ENCODE assay signal across 1 cellular context in the genomic region with DNA sequence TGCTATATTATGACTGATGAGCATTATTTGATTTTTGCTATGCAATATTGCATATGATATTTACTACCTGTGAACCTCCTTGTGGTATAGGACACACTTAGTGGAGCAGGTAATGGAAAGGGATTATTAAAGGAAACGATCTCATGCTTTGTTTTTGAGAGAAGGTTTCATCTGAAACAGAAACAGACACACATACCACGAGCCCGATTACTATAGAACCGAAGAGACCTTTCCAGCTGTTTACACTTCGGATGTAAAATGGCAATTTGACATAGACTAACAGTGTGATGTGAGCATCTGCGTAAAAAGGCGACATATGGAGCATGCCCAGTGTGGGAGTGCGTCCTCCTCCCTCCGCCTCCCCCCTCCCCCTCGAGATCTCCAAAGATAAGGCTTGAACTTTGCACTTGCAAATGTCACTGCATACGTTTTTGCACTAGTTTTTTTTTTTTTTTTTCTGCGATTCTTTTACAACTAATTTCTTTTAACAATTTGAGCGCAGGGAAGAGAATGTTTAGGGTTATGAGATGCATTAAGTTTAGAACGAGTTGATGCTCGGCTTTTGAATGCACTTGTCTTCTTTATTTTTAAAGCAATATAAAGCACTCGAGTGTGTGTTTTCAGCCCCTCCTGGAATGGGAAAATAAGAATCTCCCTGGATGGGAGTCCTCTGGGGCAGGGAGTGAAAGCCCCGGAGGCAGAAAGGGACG.
TF ChIP-seq lines count a peak whose summit lies in the region.

No MANE protein-coding gene starts in this region.

TF ChIP-seq in HEK293, 187 proteins besides CTCF, POLR2A, EP300 and RAD21 (continued from another document):
- TF ChIP-seq, protein P1, sequence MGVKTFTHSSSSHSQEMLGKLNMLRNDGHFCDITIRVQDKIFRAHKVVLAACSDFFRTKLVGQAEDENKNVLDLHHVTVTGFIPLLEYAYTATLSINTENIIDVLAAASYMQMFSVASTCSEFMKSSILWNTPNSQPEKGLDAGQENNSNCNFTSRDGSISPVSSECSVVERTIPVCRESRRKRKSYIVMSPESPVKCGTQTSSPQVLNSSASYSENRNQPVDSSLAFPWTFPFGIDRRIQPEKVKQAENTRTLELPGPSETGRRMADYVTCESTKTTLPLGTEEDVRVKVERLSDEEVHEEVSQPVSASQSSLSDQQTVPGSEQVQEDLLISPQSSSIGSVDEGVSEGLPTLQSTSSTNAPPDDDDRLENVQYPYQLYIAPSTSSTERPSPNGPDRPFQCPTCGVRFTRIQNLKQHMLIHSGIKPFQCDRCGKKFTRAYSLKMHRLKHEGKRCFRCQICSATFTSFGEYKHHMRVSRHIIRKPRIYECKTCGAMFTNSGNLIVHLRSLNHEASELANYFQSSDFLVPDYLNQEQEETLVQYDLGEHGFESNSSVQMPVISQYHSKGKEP (tag by site-specific recombination; IDR thresholded peaks at IDR 0.05) = peak; percentile 69
- TF ChIP-seq BCL11A (tag by site-specific recombination; IDR thresholded peaks at IDR 0.05; ENCODE audit: low read depth) = no peak
- TF ChIP-seq EGR2 (tag by site-specific recombination; IDR thresholded peaks at IDR 0.05; ENCODE audit: low read depth) = peak; percentile 77; the same call in 1 of the 2 replicates
- TF ChIP-seq ZNF792 (tag by site-specific recombination; IDR thresholded peaks at IDR 0.05) = 0 out of 2 replicates have a peak, but pooled peaks have one; percentile 60
- no peak for TF ChIP-seq HOXA7 (CRISPR knock-in tag; IDR thresholded peaks at IDR 0.05; ENCODE audit: borderline replicate concordance)
- no peak for TF ChIP-seq ZNF23 (tag by site-specific recombination; IDR thresholded peaks at IDR 0.05; ENCODE audit: borderline replicate concordance)
- TF ChIP-seq, protein P2, sequence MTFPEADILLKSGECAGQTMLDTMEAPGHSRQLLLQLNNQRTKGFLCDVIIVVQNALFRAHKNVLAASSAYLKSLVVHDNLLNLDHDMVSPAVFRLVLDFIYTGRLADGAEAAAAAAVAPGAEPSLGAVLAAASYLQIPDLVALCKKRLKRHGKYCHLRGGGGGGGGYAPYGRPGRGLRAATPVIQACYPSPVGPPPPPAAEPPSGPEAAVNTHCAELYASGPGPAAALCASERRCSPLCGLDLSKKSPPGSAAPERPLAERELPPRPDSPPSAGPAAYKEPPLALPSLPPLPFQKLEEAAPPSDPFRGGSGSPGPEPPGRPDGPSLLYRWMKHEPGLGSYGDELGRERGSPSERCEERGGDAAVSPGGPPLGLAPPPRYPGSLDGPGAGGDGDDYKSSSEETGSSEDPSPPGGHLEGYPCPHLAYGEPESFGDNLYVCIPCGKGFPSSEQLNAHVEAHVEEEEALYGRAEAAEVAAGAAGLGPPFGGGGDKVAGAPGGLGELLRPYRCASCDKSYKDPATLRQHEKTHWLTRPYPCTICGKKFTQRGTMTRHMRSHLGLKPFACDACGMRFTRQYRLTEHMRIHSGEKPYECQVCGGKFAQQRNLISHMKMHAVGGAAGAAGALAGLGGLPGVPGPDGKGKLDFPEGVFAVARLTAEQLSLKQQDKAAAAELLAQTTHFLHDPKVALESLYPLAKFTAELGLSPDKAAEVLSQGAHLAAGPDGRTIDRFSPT (tag by site-specific recombination; IDR thresholded peaks at IDR 0.05) = no peak
- TF ChIP-seq, protein P3, sequence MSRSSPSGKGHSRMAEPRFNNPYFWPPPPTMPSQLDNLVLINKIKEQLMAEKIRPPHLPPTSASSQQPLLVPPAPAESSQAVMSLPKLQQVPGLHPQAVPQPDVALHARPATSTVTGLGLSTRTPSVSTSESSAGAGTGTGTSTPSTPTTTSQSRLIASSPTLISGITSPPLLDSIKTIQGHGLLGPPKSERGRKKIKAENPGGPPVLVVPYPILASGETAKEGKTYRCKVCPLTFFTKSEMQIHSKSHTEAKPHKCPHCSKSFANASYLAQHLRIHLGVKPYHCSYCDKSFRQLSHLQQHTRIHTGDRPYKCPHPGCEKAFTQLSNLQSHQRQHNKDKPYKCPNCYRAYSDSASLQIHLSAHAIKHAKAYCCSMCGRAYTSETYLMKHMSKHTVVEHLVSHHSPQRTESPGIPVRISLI (tag by site-specific recombination; IDR thresholded peaks at IDR 0.05) = peak; percentile 96
- TF ChIP-seq, protein P4, sequence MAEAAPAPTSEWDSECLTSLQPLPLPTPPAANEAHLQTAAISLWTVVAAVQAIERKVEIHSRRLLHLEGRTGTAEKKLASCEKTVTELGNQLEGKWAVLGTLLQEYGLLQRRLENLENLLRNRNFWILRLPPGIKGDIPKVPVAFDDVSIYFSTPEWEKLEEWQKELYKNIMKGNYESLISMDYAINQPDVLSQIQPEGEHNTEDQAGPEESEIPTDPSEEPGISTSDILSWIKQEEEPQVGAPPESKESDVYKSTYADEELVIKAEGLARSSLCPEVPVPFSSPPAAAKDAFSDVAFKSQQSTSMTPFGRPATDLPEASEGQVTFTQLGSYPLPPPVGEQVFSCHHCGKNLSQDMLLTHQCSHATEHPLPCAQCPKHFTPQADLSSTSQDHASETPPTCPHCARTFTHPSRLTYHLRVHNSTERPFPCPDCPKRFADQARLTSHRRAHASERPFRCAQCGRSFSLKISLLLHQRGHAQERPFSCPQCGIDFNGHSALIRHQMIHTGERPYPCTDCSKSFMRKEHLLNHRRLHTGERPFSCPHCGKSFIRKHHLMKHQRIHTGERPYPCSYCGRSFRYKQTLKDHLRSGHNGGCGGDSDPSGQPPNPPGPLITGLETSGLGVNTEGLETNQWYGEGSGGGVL (tag by site-specific recombination; IDR thresholded peaks at IDR 0.05) = peak; percentile 64; the same call in 1 of the 2 replicates
- TF ChIP-seq ZEB2 (tag by site-specific recombination; IDR thresholded peaks at IDR 0.05) = 0 out of 2 replicates have a peak, but pooled peaks have one; percentile 18
- TF ChIP-seq ZNF610 (tag by site-specific recombination; IDR thresholded peaks at IDR 0.05; ENCODE audit: borderline replicate concordance) = no peak
- no peak for TF ChIP-seq KLF8 (tag by site-specific recombination; IDR thresholded peaks at IDR 0.05)
- 0 out of 2 replicates have a peak, but pooled peaks have one; percentile 28 for TF ChIP-seq ZNF2 (tag by site-specific recombination; IDR thresholded peaks at IDR 0.05)
- TF ChIP-seq, protein P5, sequence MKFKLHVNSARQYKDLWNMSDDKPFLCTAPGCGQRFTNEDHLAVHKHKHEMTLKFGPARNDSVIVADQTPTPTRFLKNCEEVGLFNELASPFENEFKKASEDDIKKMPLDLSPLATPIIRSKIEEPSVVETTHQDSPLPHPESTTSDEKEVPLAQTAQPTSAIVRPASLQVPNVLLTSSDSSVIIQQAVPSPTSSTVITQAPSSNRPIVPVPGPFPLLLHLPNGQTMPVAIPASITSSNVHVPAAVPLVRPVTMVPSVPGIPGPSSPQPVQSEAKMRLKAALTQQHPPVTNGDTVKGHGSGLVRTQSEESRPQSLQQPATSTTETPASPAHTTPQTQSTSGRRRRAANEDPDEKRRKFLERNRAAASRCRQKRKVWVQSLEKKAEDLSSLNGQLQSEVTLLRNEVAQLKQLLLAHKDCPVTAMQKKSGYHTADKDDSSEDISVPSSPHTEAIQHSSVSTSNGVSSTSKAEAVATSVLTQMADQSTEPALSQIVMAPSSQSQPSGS (tag by site-specific recombination; IDR thresholded peaks at IDR 0.05; ENCODE audit: low read depth) = no peak
- TF ChIP-seq ZBTB21 (tag by site-specific recombination; IDR thresholded peaks at IDR 0.05) = peak; percentile 57; the same call in 1 of the 2 replicates
- peak; percentile 57 for TF ChIP-seq ZFHX2 (tag by site-specific recombination; conservative IDR thresholded peaks at IDR 0.05)
- 0 out of 2 replicates have a peak, but pooled peaks have one; percentile 7 for TF ChIP-seq ZNF561 (tag by site-specific recombination; IDR thresholded peaks at IDR 0.05; ENCODE audit: borderline replicate concordance)
- TF ChIP-seq, protein P6, sequence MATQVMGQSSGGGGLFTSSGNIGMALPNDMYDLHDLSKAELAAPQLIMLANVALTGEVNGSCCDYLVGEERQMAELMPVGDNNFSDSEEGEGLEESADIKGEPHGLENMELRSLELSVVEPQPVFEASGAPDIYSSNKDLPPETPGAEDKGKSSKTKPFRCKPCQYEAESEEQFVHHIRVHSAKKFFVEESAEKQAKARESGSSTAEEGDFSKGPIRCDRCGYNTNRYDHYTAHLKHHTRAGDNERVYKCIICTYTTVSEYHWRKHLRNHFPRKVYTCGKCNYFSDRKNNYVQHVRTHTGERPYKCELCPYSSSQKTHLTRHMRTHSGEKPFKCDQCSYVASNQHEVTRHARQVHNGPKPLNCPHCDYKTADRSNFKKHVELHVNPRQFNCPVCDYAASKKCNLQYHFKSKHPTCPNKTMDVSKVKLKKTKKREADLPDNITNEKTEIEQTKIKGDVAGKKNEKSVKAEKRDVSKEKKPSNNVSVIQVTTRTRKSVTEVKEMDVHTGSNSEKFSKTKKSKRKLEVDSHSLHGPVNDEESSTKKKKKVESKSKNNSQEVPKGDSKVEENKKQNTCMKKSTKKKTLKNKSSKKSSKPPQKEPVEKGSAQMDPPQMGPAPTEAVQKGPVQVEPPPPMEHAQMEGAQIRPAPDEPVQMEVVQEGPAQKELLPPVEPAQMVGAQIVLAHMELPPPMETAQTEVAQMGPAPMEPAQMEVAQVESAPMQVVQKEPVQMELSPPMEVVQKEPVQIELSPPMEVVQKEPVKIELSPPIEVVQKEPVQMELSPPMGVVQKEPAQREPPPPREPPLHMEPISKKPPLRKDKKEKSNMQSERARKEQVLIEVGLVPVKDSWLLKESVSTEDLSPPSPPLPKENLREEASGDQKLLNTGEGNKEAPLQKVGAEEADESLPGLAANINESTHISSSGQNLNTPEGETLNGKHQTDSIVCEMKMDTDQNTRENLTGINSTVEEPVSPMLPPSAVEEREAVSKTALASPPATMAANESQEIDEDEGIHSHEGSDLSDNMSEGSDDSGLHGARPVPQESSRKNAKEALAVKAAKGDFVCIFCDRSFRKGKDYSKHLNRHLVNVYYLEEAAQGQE (tag by site-specific recombination; IDR thresholded peaks at IDR 0.05) = no peak
- peak; percentile 91 for TF ChIP-seq WT1 (tag by site-specific recombination; IDR thresholded peaks at IDR 0.05)
- TF ChIP-seq ZNF394 (tag by site-specific recombination; IDR thresholded peaks at IDR 0.05; ENCODE audit: borderline replicate concordance) = no peak
- no peak for TF ChIP-seq YY2 (tag by site-specific recombination; IDR thresholded peaks at IDR 0.05)
- no peak for TF ChIP-seq ZNF221 (tag by site-specific recombination; IDR thresholded peaks at IDR 0.05; ENCODE audit: borderline replicate concordance)
- TF ChIP-seq SP7 (tag by site-specific recombination; IDR thresholded peaks at IDR 0.05) = 0 out of 2 replicates have a peak, but pooled peaks have one; percentile 30
- TF ChIP-seq MEIS1 (CRISPR knock-in tag; IDR thresholded peaks at IDR 0.05; ENCODE audit: borderline replicate concordance) = no peak
